10 cellular contexts compared by ENCODE assay signal in the genomic region with DNA sequence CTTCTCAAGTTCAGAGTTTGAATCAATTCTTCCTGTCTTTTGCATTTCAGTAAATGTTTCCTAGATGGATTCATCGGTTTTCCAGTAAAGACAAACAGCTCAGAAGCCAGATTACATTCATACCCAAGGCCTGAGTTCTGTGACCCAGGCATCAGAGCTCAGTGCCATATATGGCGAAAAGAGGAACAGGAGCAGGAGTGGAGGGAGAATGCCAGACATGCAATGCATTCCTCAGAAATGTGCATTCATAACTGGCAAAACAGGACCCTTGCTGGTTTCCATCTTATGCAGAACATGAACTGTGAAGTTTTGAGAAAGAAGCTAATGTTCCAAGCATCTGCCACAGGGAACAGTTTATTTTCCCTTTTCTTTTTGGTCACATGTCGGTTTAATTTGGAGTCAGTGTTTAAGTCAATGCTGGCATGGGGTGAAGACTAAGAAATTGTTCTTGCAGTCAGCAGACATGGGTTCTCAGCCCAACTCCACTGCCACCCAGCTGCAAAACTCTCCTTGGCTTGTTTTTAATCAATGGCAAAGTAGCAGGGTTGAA.
DNase-seq lines count a peak whose midpoint lies in the region; ATAC-seq, FAIRE-seq and TF ChIP-seq lines count a peak whose summit lies in the region.
"Had no signal": no experiment of that assay in that cellular context is flagged by ENCODE, and none has a peak within 500 bp of the region (broad histone marks: within the 10 kb centered on the region; RNA-seq: fewer than 3 reads in every experiment).

No MANE protein-coding gene starts in this region.

- intact Hi-C loops in Panc1 (cut with micrococcal nuclease; ENCODE audit: unreplicated experiment): loop anchor here (5.0 to 10.0 kb wide), 2 partner anchors 523 to 684 kb away; partner anchors contain the start of gene BCL6

- peaks cover 2% of the 10 kb centered on the region for H3K79me2 ChIP-seq in trophoblast cell (ENCODE audit: control insufficient read depth, insufficient read depth, low read length, poor library complexity)

- H3K27ac ChIP-seq in Panc1 (ENCODE audit: low read length): peak overlapping the region; percentile 88
- H3K27ac ChIP-seq in trophoblast cell (ENCODE audit: low read depth, low read length): peak overlapping the region; percentile 99

- no peak overlapping the region for H4K8ac ChIP-seq in trophoblast cell (ENCODE audit: low read depth, low read length)

- no peak for TF ChIP-seq POLR2A in GM12892 (IDR thresholded peaks at IDR 0.05; ENCODE audit: low read depth, low read length)

- H3K9me3 ChIP-seq in Panc1 (ENCODE audit: control insufficient read depth, insufficient read depth, low read depth, low read length): no peaks in the 10 kb centered on the region
- no peaks in the 10 kb centered on the region for H3K9me3 ChIP-seq in trophoblast cell (ENCODE audit: insufficient read depth, low read depth, low read length)

- H3K23ac ChIP-seq in trophoblast cell (ENCODE audit: low read length): no peak overlapping the region

- no peak overlapping the region for H3K14ac ChIP-seq in trophoblast cell (ENCODE audit: low read length)

- POLR2A ChIA-PET in Panc1 (lab: Charles Lee): interaction anchor here (0.6 to 1.0 kb wide), 2 partner anchors 41 to 117 kb away, joined by 3 read pairs; no protein-coding TSS in a partner anchor

- H2BK120ac ChIP-seq in trophoblast cell (ENCODE audit: insufficient read depth, low read length, poor library complexity): peak overlapping the region; percentile 64

- no peak overlapping the region for H4K12ac ChIP-seq in trophoblast cell (ENCODE audit: low read depth, low read length)

- H3K4me3 ChIP-seq in Panc1 (ENCODE audit: low read depth in 2 of 2, low read length in 2 of 2) (peak overlapping the region in 1 of 2 experiments; percentile 10; a peak in 1 of 4 replicates), fibroblast of pulmonary artery (replicated peaks; ENCODE audit: low read depth, low read length) (no peak overlapping the region), trophoblast cell (ENCODE audit: low read depth, low read length) (no peak overlapping the region)
- H3K4me3 ChIP-seq: GM12878 had no signal

- no peak overlapping the region for H2AK5ac ChIP-seq in trophoblast cell (ENCODE audit: low read length)

- no peaks in the 10 kb centered on the region for H3K27me3 ChIP-seq in Panc1 (ENCODE audit: control insufficient read depth, insufficient read depth, low read length)
- H3K27me3 ChIP-seq in trophoblast cell (ENCODE audit: insufficient read depth, low read length): no peaks in the 10 kb centered on the region

- H3K4me1 ChIP-seq in Panc1 (ENCODE audit: control insufficient read depth, insufficient read depth, low read length): peaks cover 85% of the 10 kb centered on the region
- H3K4me1 ChIP-seq in trophoblast cell (ENCODE audit: control insufficient read depth in 1 of 2, insufficient read depth in 2 of 2, low read length in 2 of 2): peaks cover 23 to 43% of the 10 kb centered on the region in 2 experiments

- BruUV-seq in Panc1 (replicated peaks; lab: Mats Ljungman, UMichigan): no TSS peak

- peak overlapping the region; percentile 63 for H4K91ac ChIP-seq in trophoblast cell (ENCODE audit: low read depth, low read length)

- H3K4ac ChIP-seq in trophoblast cell (ENCODE audit: low read depth, low read length): no peak overlapping the region

- H2BK5ac ChIP-seq in trophoblast cell (ENCODE audit: low read depth, low read length, poor library complexity): peak overlapping the region; percentile 91

- peak overlapping the region; percentile 66 for H3K18ac ChIP-seq in trophoblast cell (ENCODE audit: low read length)

- in situ Hi-C loops in Caki2 (cut with HindIII; ENCODE audit: low pct_unique_long_range_greater_than_20kb, low sequenced_read_pairs): no loop called here
- in situ Hi-C loops in Panc1 (cut with HindIII; ENCODE audit: low pct_unique_long_range_greater_than_20kb, low sequenced_read_pairs): no loop called here

- H3K79me1 ChIP-seq in trophoblast cell (ENCODE audit: low read length): peaks cover 25% of the 10 kb centered on the region

- CTCF ChIA-PET in Panc1 (lab: Charles Lee): interaction anchor here (0.7 kb wide), 1 partner anchor 47 kb away, joined by 13 read pairs; no protein-coding TSS in a partner anchor

- H3K36me3 ChIP-seq in Panc1 (ENCODE audit: control insufficient read depth, insufficient read depth, low read length) (no peaks in the 10 kb centered on the region), trophoblast cell (ENCODE audit: control insufficient read depth in 1 of 2, insufficient read depth in 2 of 2, low read length in 2 of 2) (no peaks in the 10 kb centered on the region)

- no peak overlapping the region for H2BK12ac ChIP-seq in trophoblast cell (ENCODE audit: low read length)

- no CpG with 5 or more reads among the region's 3 CpGs for WGBS in trophoblast cell (ENCODE audit: extremely low coverage, insufficient coverage, insufficient read length)

- peak; percentile 74 for ATAC-seq in Panc1
- no peak for ATAC-seq in HG03159 (IDR thresholded peaks at IDR 0.05; ENCODE audit: unreplicated experiment)
- ATAC-seq: GM12878 had no signal

- H2AFZ ChIP-seq in trophoblast cell (ENCODE audit: insufficient read depth, low read length, poor library complexity): no peak overlapping the region

- H3K4me2 ChIP-seq in trophoblast cell (ENCODE audit: low read length): peak overlapping the region; percentile 44

- peak; percentile 58 for DNase-seq in Caki2 (ENCODE audit: low read depth)
- no peak for DNase-seq in Panc1 (ENCODE audit: low read depth, low spot score)
- DNase-seq in fibroblast of pulmonary artery (ENCODE audit: low read depth): peak; percentile 97
- DNase-seq in trophoblast cell: peak; percentile 90 to 96
- no peak for DNase-seq in activated CD4-positive, alpha-beta T cell treated with anti-CD3 and anti-CD28 coated beads for 48 hours
- DNase-seq in NCI-H526 (lab: John Stamatoyannopoulos, UW): no peak
- DNase-seq in GM12892 (ENCODE audit: insufficient read length): no peak
- DNase-seq: naive B cell had no signal

- H3K9ac ChIP-seq in trophoblast cell (ENCODE audit: low read length): no peak overlapping the region

- no peak for TF ChIP-seq CTCF in Panc1 (IDR thresholded peaks at IDR 0.05)
- TF ChIP-seq CTCF in fibroblast of pulmonary artery (IDR thresholded peaks at IDR 0.05; ENCODE audit: low read length, missing control alignments): no peak

- FAIRE-seq in GM12892 (lab: Jason Lieb, UNC): no peak
- FAIRE-seq: GM12878 had no signal

Comparison
In these comparisons a context has a peak if more than half of its experiments do, and no peak if none do; other contexts are left out.
1. DNase-seq: peak in Caki2 (single experiment), fibroblast of pulmonary artery (single experiment) and trophoblast cell (2 of 2); none in Panc1 (single experiment), activated CD4-positive, alpha-beta T cell treated with anti-CD3 and anti-CD28 coated beads for 48 hours (single experiment), NCI-H526 (0 of 2) and GM12892 (single experiment).